ENCODE assay signal across 24 cellular contexts in the genomic region with DNA sequence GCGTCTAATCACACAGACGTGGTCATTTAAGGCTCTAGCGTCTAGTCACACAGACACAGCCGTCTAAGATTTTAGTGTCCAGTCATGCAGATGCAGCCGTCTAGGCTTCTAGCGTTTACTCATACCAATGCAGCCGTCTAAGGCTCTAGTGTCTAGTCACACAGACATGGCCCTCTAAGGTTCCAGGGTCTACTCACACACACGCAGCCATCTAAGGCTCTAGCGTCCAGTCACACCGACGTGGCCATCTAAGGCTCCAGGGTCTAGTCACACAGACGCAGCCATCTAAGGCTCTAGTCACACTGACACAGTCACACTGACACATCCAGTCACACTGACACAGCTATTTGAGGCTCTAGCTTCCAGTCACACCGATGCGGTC. TPM values are rescaled to one million over a fixed set of nuclear protein-coding genes. Genes with fewer than 3 reads are reported as not detected.
DNase-seq lines count a peak whose midpoint lies in the region; ATAC-seq and TF ChIP-seq lines count a peak whose summit lies in the region.
"Had no signal": no experiment of that assay in that cellular context is flagged by ENCODE, and none has a peak within 500 bp of the region (broad histone marks: within the 10 kb centered on the region; RNA-seq: fewer than 3 reads in every experiment).

No MANE protein-coding gene starts in this region.

- peak overlapping the region; percentile 67 for H3K27ac ChIP-seq in CD4-positive, alpha-beta T cell (ENCODE audit: low read depth, low read length)
- no peak overlapping the region for H3K27ac ChIP-seq in CD8-positive, alpha-beta memory T cell (ENCODE audit: low read depth, low read length)
- H3K27ac ChIP-seq: RWPE1 had no signal

- peak overlapping the region; percentile 7 for H3K4me3 Mint-ChIP-seq in CD4-positive, alpha-beta T cell
- no peak overlapping the region for H3K4me3 Mint-ChIP-seq in CD8-positive, alpha-beta memory T cell
- no peak overlapping the region for H3K4me3 Mint-ChIP-seq in effector memory CD8-positive, alpha-beta T cell
- H3K4me3 Mint-ChIP-seq: HFFc6; mesothelial cell of epicardium; stimulated activated naive B cell treated with anti-CD40 and anti-IgM and Interleukin-4, amounts not matched to agents 10 μg/mL and 1 μg/mL and 100 μg/mL, for 72 hours; type B pancreatic cell had no signal

- no peak for ATAC-seq in CD4-positive, alpha-beta T cell (ENCODE audit: poor library complexity)
- ATAC-seq in effector memory CD8-positive, alpha-beta T cell (replicated peaks), result no peak
- no peak for ATAC-seq in sciatic nerve
- no peak for ATAC-seq in left colon
- ATAC-seq: activated naive CD4-positive, alpha-beta T cell treated with anti-CD3 and anti-CD28 coated beads, Interleukin-2, amount 50 U/mL, for 72 hours; stimulated activated naive B cell treated with anti-CD40 and anti-IgM and Interleukin-4, amounts not matched to agents 10 μg/mL and 1 μg/mL and 100 μg/mL, for 72 hours had no signal

- no peak overlapping the region for H3K4me3 ChIP-seq in CD8-positive, alpha-beta memory T cell (ENCODE audit: low read length)

- intact Hi-C loops in CD4-positive, alpha-beta T cell (cut with DNase I, micrococcal nuclease), result no loop called here
- intact Hi-C loops in sciatic nerve (cut with DNase I) (loop anchor here (5.0 kb wide), 1 partner anchor 133 kb away; no protein-coding TSS in a partner anchor), left colon (cut with DNase I, micrococcal nuclease) (loop anchor here (10.0 kb wide), 2 partner anchors 56 to 126 kb away; a partner anchor contains a TSS)

- H3K36me3 ChIP-seq in CD8-positive, alpha-beta memory T cell (ENCODE audit: insufficient read depth, low read length), result peaks cover 13% of the 10 kb centered on the region

- peaks cover 84% of the 10 kb centered on the region for H3K4me1 ChIP-seq in CD8-positive, alpha-beta memory T cell (ENCODE audit: insufficient read depth, low read length)

- H3K27me3 Mint-ChIP-seq in CD4-positive, alpha-beta T cell, result no peaks in the 10 kb centered on the region
- H3K27me3 Mint-ChIP-seq in CD8-positive, alpha-beta memory T cell, result no peaks in the 10 kb centered on the region
- no peaks in the 10 kb centered on the region for H3K27me3 Mint-ChIP-seq in effector memory CD8-positive, alpha-beta T cell
- H3K27me3 Mint-ChIP-seq: stimulated activated naive B cell treated with anti-CD40 and anti-IgM and Interleukin-4, amounts not matched to agents 10 μg/mL and 1 μg/mL and 100 μg/mL, for 72 hours; type B pancreatic cell had no signal

- H3K9me3 Mint-ChIP-seq in CD4-positive, alpha-beta T cell, result no peaks in the 10 kb centered on the region
- no peaks in the 10 kb centered on the region for H3K9me3 Mint-ChIP-seq in CD8-positive, alpha-beta memory T cell
- H3K9me3 Mint-ChIP-seq in effector memory CD8-positive, alpha-beta T cell, result no peaks in the 10 kb centered on the region
- H3K9me3 Mint-ChIP-seq: activated naive CD4-positive, alpha-beta T cell treated with anti-CD3 and anti-CD28 coated beads, Interleukin-2, amount 50 U/mL, for 72 hours; HFFc6; mesothelial cell of epicardium; stimulated activated naive B cell treated with anti-CD40 and anti-IgM and Interleukin-4, amounts not matched to agents 10 μg/mL and 1 μg/mL and 100 μg/mL, for 72 hours; type B pancreatic cell had no signal

- H3K27me3 ChIP-seq in CD4-positive, alpha-beta T cell (ENCODE audit: control insufficient read depth, insufficient read depth, low read length), result no peaks in the 10 kb centered on the region
- H3K27me3 ChIP-seq in CD8-positive, alpha-beta memory T cell (ENCODE audit: insufficient read depth, low read length, poor library complexity, severe bottlenecking), result no peaks in the 10 kb centered on the region

- H3K36me3 Mint-ChIP-seq in CD4-positive, alpha-beta T cell (ENCODE audit: low read depth), result peaks cover 38% of the 10 kb centered on the region
- peaks cover 2 to 46% (median 5%) of the 10 kb centered on the region in 3 donors for H3K36me3 Mint-ChIP-seq in CD8-positive, alpha-beta memory T cell
- H3K36me3 Mint-ChIP-seq in effector memory CD8-positive, alpha-beta T cell (ENCODE audit: insufficient read depth), result peaks cover 14% of the 10 kb centered on the region

- no peaks in the 10 kb centered on the region for H3K9me3 ChIP-seq in CD4-positive, alpha-beta T cell (ENCODE audit: control insufficient read depth, low read length)
- H3K9me3 ChIP-seq in CD8-positive, alpha-beta memory T cell (ENCODE audit: low read length), result no peaks in the 10 kb centered on the region

- POLR2A ChIA-PET in CD4-positive, alpha-beta T cell (lab: Charles Lee), result interaction anchor here (9.7 to 32.3 kb wide), 2 partner anchors 10 to 46 kb away, joined by 469 to 3819 read pairs; a partner anchor contains a TSS
- POLR2A ChIA-PET in CD8-positive, alpha-beta memory T cell (lab: Charles Lee), result interaction anchor here (4.5 kb wide), 2 partner anchors 10 to 52 kb away, joined by 195 to 219 read pairs; a partner anchor contains a TSS

- H3K27ac Mint-ChIP-seq in CD4-positive, alpha-beta T cell, result no peak overlapping the region
- H3K27ac Mint-ChIP-seq in CD8-positive, alpha-beta memory T cell, result peak overlapping the region in 7 of 8 donors; percentile 40 to 91 (median 77)
- H3K27ac Mint-ChIP-seq in effector memory CD8-positive, alpha-beta T cell, result peak overlapping the region; percentile 90 to 92
- H3K27ac Mint-ChIP-seq: HFFc6, mesothelial cell of epicardium, type B pancreatic cell had no signal

- peaks cover 75% of the 10 kb centered on the region for H3K4me1 Mint-ChIP-seq in CD4-positive, alpha-beta T cell (ENCODE audit: low read depth)
- H3K4me1 Mint-ChIP-seq in CD8-positive, alpha-beta memory T cell, result peaks cover 56 to 77% (median 62%) of the 10 kb centered on the region in 3 donors
- peaks cover 55 to 60% of the 10 kb centered on the region in 2 donors for H3K4me1 Mint-ChIP-seq in effector memory CD8-positive, alpha-beta T cell (ENCODE audit: low read depth in 2 of 2)
- H3K4me1 Mint-ChIP-seq: mesothelial cell of epicardium had no signal

- CTCF ChIA-PET in CD4-positive, alpha-beta T cell (lab: Charles Lee), result interaction anchor here (5.2 kb wide), 1 partner anchor 8 kb away, joined by 68 read pairs; no protein-coding TSS in a partner anchor
- CTCF ChIA-PET in CD8-positive, alpha-beta memory T cell (lab: Charles Lee), result interaction anchor here (4.6 to 6.2 kb wide), 3 partner anchors 9 to 132 kb away, joined by 108 to 130 read pairs (median 126); a partner anchor contains a TSS

- no peak for TF ChIP-seq CTCF in CD4-positive, alpha-beta T cell (IDR thresholded peaks at IDR 0.05)

- DNase-seq in CD4-positive, alpha-beta T cell, result no peak
- DNase-seq in CD8-positive, alpha-beta memory T cell, result no peak
- no peak for DNase-seq in effector memory CD8-positive, alpha-beta T cell
- peak; percentile 41 for DNase-seq in sciatic nerve (ENCODE audit: low spot score)
- DNase-seq in KG1 (lab: John Stamatoyannopoulos, UW), result no peak
- no peak for DNase-seq in pons (ENCODE audit: low spot score)
- no peak for DNase-seq in left colon
- DNase-seq: activated CD4-positive, alpha-beta T cell treated with anti-CD3 and anti-CD28 coated beads, Interleukin-2, amount 50 U/mL, for 48 hours; C1 segment of cervical spinal cord; central memory CD4-positive, alpha-beta T cell; erythroblast; GOT3; HFFc6; islet precursor cell; NCI-H1092 treated with DMSO at 0.1 percent for 48 hours; NCI-H1694 treated with DMSO at 0.1 percent for 48 hours; NCI-H82; stimulated activated naive B cell treated with anti-CD40 and anti-IgM and Interleukin-4, amounts not matched to agents 10 μg/mL and 1 μg/mL and 100 μg/mL, for 72 hours; substantia nigra; T-helper 1 cell had no signal

RNA-seq across cellular contexts. Expression of a gene that starts 55.7 kb away (rescaled TPM):
- total RNA-seq in CD4-positive, alpha-beta T cell, result 1,000 to 10,000 TPM; 1,201 to 1,291 TPM
- total RNA-seq in CD8-positive, alpha-beta memory T cell, result 10 to 100 TPM; 33.7 to 37.5 TPM
- polyA plus RNA-seq in CD8-positive, alpha-beta memory T cell, result 219 TPM
- total RNA-seq in sciatic nerve, result 105 TPM
- 10 to 100 TPM; 28.2 to 29.4 TPM for total RNA-seq in left colon

Comparison
In these comparisons a context has a peak if more than half of its experiments do, and no peak if none do; other contexts are left out.
1. RNA of a gene that starts 55.7 kb away (total RNA-seq): 1,201 to 1,291 TPM in CD4-positive, alpha-beta T cell; 105 TPM in sciatic nerve (single experiment), 33.7 to 37.5 TPM in CD8-positive, alpha-beta memory T cell and 28.2 to 29.4 TPM in left colon; every median in the first group is over 10 times any median in the second.
2. intact Hi-C loops: an anchor here in sciatic nerve (5.0 kb wide) and left colon (10.0 kb wide); none called in CD4-positive, alpha-beta T cell.